In the genomic region with DNA sequence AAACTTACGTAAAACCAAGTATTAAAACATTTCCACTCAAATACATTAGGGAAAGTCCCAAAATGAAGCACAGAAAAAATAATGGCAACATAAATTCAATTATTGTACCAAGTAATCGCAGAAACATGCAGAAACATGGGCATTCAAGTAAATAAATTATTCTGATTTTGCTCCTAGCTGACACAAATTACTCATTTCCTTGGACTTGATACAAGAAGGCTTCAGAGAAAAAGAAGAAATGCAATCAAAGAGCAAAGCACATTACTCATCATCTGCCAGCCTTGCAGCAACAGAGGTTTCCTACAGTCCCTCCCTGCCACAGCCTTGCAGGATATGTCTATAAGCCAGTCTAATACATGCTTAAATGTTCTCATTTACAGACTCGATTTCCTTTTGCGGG, we compare ENCODE assay signal across 20 cellular contexts.
DNase-seq lines count a peak whose midpoint lies in the region; ATAC-seq and TF ChIP-seq lines count a peak whose summit lies in the region.
"Had no signal": no experiment of that assay in that cellular context is flagged by ENCODE, and none has a peak within 500 bp of the region (broad histone marks: within the 10 kb centered on the region; RNA-seq: fewer than 3 reads in every experiment).

No MANE protein-coding gene starts in this region.

- ATAC-seq in GM19397 (IDR thresholded peaks at IDR 0.05; ENCODE audit: unreplicated experiment) = no peak
- ATAC-seq in GM21529 (IDR thresholded peaks at IDR 0.05; ENCODE audit: unreplicated experiment) = no peak
- ATAC-seq: psoas muscle had no signal

- TF ChIP-seq CTCF in AG10803 (conservative IDR thresholded peaks at IDR 0.05; ENCODE audit: low read length) (no peak), choroid plexus epithelial cell (conservative IDR thresholded peaks at IDR 0.05; ENCODE audit: low read depth, low read length) (no peak)

- no peak overlapping the region for H3K4me3 ChIP-seq in AG10803 (ENCODE audit: low read length)
- H3K4me3 ChIP-seq in choroid plexus epithelial cell (ENCODE audit: low read depth, low read length) = no peak overlapping the region
- H3K4me3 ChIP-seq: adrenal gland, dorsolateral prefrontal cortex, psoas muscle, tibial nerve had no signal

- DNase-seq in AG10803 (ENCODE audit: low read depth) (peak; percentile 49), LHCN-M2 (ENCODE audit: low read depth) (peak; percentile 57), choroid plexus epithelial cell (ENCODE audit: low read depth) (peak; percentile 43), kidney glomerular epithelial cell (lab: John Stamatoyannopoulos, UW) (peak; percentile 46), NCI-H510A treated with DMSO at 0.1 percent for 48 hours (lab: John Stamatoyannopoulos, UW) (no peak), SKM-1 (lab: John Stamatoyannopoulos, UW; ENCODE audit: unreplicated experiment) (no peak)
- DNase-seq: activated CD4-positive, alpha-beta T cell treated with anti-CD3 and anti-CD28 coated beads, Interleukin-2, amount 10 ng/mL, durations not matched to agents 24 days and 14 days; activated T-cell treated with anti-CD3 and anti-CD28 coated beads, Interleukin-2, amount 50 U/mL, for 48 hours; C1 segment of cervical spinal cord; dorsolateral prefrontal cortex; NCI-H146; NCI-H524 treated with DMSO at 0.1 percent for 48 hours; psoas muscle; RPMI8226; stimulated activated CD4-positive, alpha-beta T cell treated with anti-CD3 and anti-CD28 coated beads, Interleukin-1b, Interleukin-23, amount 100 ng/mL, for 48 hours; stimulated activated CD8-positive, alpha-beta memory T cell treated with anti-CD3 and anti-CD28 coated beads, Interleukin-4, amount 100 ng/mL, for 48 hours had no signal

Comparison
In these comparisons a context has a peak if more than half of its experiments do, and no peak if none do; other contexts are left out.
1. DNase-seq: peak in AG10803 (single experiment), LHCN-M2 (single experiment), choroid plexus epithelial cell (single experiment) and kidney glomerular epithelial cell (single experiment); none in NCI-H510A treated with DMSO at 0.1 percent for 48 hours (single experiment) and SKM-1 (single experiment).